ENCODE assay signal across 8 cellular contexts in genomic region chr12:47818007-47818376, GRCh38. TPM values are rescaled to one million over a fixed set of nuclear protein-coding genes. Genes with fewer than 3 reads are reported as not detected.
DNase-seq lines count a peak whose midpoint lies in the region; ATAC-seq and TF ChIP-seq lines count a peak whose summit lies in the region.

No MANE protein-coding gene starts in this region.

- peak overlapping the region; percentile 96 for H3K27ac ChIP-seq in muscle layer of colon (ENCODE audit: low read depth, low read length)
- H3K27ac ChIP-seq in aorta (ENCODE audit: low read depth in 1 of 2, low read length in 2 of 2): peak overlapping the region in 1 of 2 donors; percentile 82

- peak overlapping the region; percentile 81 for H3K9ac ChIP-seq in muscle layer of colon (ENCODE audit: low read length)

- DNase-seq in Right ventricle myocardium superior (peak; percentile 26), cardiac septum (ENCODE audit: low spot score) (no peak), choroid plexus epithelial cell (ENCODE audit: low read depth) (no peak), aorta (peak; percentile 17 to 61), NCI-H1417 (lab: John Stamatoyannopoulos, UW) (no peak)
- no peak for DNase-seq in stimulated activated naive CD4-positive, alpha-beta T cell treated with Interleukin-2 at 50 U/mL for 16 hours (lab: John Stamatoyannopoulos, UW)

- peak; percentile 25 for TF ChIP-seq CTCF in choroid plexus epithelial cell (conservative IDR thresholded peaks at IDR 0.05; ENCODE audit: low read depth, low read length)

- H3K4me3 ChIP-seq in choroid plexus epithelial cell (ENCODE audit: low read depth, low read length) (peak overlapping the region; percentile 76), muscle layer of colon (ENCODE audit: low read depth in 1 of 2, low read length in 2 of 2) (peak overlapping the region; percentile 1 to 77), aorta (ENCODE audit: low read length in 2 of 2) (peak overlapping the region in 1 of 2 donors; percentile 86)

- H3K4me1 ChIP-seq in muscle layer of colon (ENCODE audit: insufficient read depth, low read length) (peaks cover 78% of the 10 kb centered on the region), aorta (ENCODE audit: control insufficient read depth in 1 of 2, insufficient read depth in 2 of 2, low read length in 2 of 2) (peaks cover 6 to 13% of the 10 kb centered on the region in 2 donors)

- H3K27me3 ChIP-seq in muscle layer of colon (ENCODE audit: control insufficient read depth in 1 of 2, insufficient read depth in 2 of 2, low read length in 2 of 2) (no peaks in the 10 kb centered on the region), aorta (ENCODE audit: control insufficient read depth in 1 of 2, insufficient read depth in 2 of 2, low read length in 1 of 2) (no peaks in the 10 kb centered on the region)

- H3K9me3 ChIP-seq in muscle layer of colon (ENCODE audit: low read length) (no peaks in the 10 kb centered on the region), aorta (ENCODE audit: control insufficient read depth, low read length) (no peaks in the 10 kb centered on the region)

- H3K36me3 ChIP-seq in muscle layer of colon (ENCODE audit: insufficient read depth, low read length) (no peaks in the 10 kb centered on the region), aorta (ENCODE audit: control insufficient read depth in 1 of 2, insufficient read depth in 2 of 2, low read length in 1 of 2) (no peaks in the 10 kb centered on the region)

- intact Hi-C loops in Right ventricle myocardium superior (cut with DNase I) (no loop called here), cardiac septum (cut with DNase I) (loop anchor here (2.0 kb wide), 1 partner anchor 17 kb away; no protein-coding TSS in a partner anchor), aorta (cut with DNase I) (loop anchor here in 1 of 2 donors (10.0 kb wide), 1 partner anchor 1433 kb away; no protein-coding TSS in a partner anchor)

- ATAC-seq in Right ventricle myocardium superior (ENCODE audit: poor library complexity): no peak
- ATAC-seq in aorta (ENCODE audit: low FRiP score): no peak
- ATAC-seq in HG03097 (IDR thresholded peaks at IDR 0.05; ENCODE audit: low FRiP score, unreplicated experiment): no peak

- 30 to 51% methylated on average over 3 of the region's 3 CpGs for WGBS in aorta, 2 donors

RNA-seq across cellular contexts. Expression of gene HDAC7, which starts 1.7 kb away (rescaled TPM):
- 35.9 TPM for total RNA-seq in Right ventricle myocardium superior
- total RNA-seq in cardiac septum: 62.7 TPM
- 100 to 1,000 TPM; 144 to 192 TPM for total RNA-seq in aorta
- 10 to 100 TPM; 17.0 to 93.4 TPM for polyA plus RNA-seq in aorta

RNA-seq across cellular contexts. Expression of gene SLC48A1, which starts 45.0 kb away (rescaled TPM):
- total RNA-seq in Right ventricle myocardium superior (26.8 TPM), cardiac septum (20.7 TPM), aorta (10 to 100 TPM; 35.7 to 51.3 TPM)
- 10 to 100 TPM; 19.7 to 33.6 TPM for polyA plus RNA-seq in aorta

RNA-seq across cellular contexts. Expression of gene RAPGEF3, which starts 59.3 kb away (rescaled TPM):
- 30.6 TPM for total RNA-seq in Right ventricle myocardium superior
- 26.3 TPM for total RNA-seq in cardiac septum
- total RNA-seq in aorta: 100 to 1,000 TPM in 1 of 2 donors, 10 to 100 TPM in 1; 39.2 to 139 TPM
- 100 to 1,000 TPM in 1 of 2 donors, 1 to 10 TPM in 1; 3.1 to 149 TPM for polyA plus RNA-seq in aorta

Comparison
In these comparisons a context has a peak if more than half of its experiments do, and no peak if none do; other contexts are left out.
1. DNase-seq: peak in Right ventricle myocardium superior (single experiment) and aorta (2 of 2); none in cardiac septum (single experiment), choroid plexus epithelial cell (single experiment), NCI-H1417 (0 of 3) and stimulated activated naive CD4-positive, alpha-beta T cell treated with Interleukin-2 at 50 U/mL for 16 hours (single experiment).